Comparison of ENCODE assay signal across 10 cellular contexts in the genomic region with DNA sequence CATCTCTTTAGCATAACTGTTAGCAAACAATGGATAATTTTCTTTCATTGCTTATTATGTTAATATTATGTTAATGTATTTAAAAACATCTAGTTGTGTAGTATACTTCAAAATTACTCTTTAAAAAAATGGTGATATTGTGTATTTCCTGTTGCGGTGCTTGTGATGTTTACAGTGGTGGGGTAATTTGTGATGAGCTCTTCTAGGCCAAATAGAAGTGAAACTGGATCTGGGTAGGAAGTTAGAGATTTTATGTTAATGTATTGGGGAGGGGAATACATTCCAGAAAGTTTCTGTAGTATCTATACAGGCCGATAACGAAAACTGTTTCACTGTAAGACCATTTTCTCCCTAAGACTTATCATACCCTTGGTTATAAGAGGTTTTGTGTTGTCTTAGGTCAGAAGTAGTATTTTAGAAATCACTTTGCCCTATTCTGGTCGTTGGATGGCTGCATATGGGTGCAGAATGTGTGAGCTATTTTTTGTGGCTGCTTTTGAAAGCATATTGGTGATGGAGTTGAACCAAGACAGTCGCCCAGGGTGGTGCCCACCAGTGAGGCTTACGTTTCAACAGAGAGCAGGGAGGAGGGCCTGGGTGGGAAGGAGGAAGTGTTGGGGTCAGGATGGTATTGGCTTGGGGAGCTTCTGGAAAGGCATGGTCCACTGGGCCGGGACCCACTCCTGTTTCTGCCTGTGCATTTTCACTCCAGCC. TPM values are rescaled to one million over a fixed set of nuclear protein-coding genes. Genes with fewer than 3 reads are reported as not detected.
DNase-seq lines count a peak whose midpoint lies in the region; TF ChIP-seq lines count a peak whose summit lies in the region.
"Had no signal": no experiment of that assay in that cellular context is flagged by ENCODE, and none has a peak within 500 bp of the region (broad histone marks: within the 10 kb centered on the region; RNA-seq: fewer than 3 reads in every experiment).

No MANE protein-coding gene starts in this region.

- H3K36me3 Mint-ChIP-seq in activated naive CD4-positive, alpha-beta T cell treated with anti-CD3 and anti-CD28 coated beads for 36 hours (ENCODE audit: low read depth), result peaks cover 1% of the 10 kb centered on the region
- peaks cover 25% of the 10 kb centered on the region for H3K36me3 Mint-ChIP-seq in T-helper 2 cell treated with Interferon-gamma antibody and Interleukin-4, amounts not matched to agents 5 μg/mL and 100 μg/mL, for 36 hours (ENCODE audit: low read depth)
- H3K36me3 Mint-ChIP-seq in glutamatergic neuron (ENCODE audit: unreplicated experiment), result no peaks in the 10 kb centered on the region

- no peak for TF ChIP-seq CTCF in glutamatergic neuron (IDR thresholded peaks at IDR 0.05; ENCODE audit: partially characterized antibody, unreplicated experiment)

- CTCF ChIA-PET in activated naive CD4-positive, alpha-beta T cell treated with anti-CD3 and anti-CD28 coated beads for 36 hours (lab: Charles Lee), result no interaction called here

- peak overlapping the region; percentile 31 for H3K4me3 Mint-ChIP-seq in activated naive CD4-positive, alpha-beta T cell treated with anti-CD3 and anti-CD28 coated beads for 36 hours
- H3K4me3 Mint-ChIP-seq in T-helper 2 cell treated with Interferon-gamma antibody and Interleukin-4, amounts not matched to agents 5 μg/mL and 100 μg/mL, for 36 hours, result peak overlapping the region; percentile 64
- peak overlapping the region; percentile 13 for H3K4me3 Mint-ChIP-seq in glutamatergic neuron (ENCODE audit: unreplicated experiment)

- peak overlapping the region; percentile 13 to 56 for H3K4me3 ChIP-seq in stomach smooth muscle (ENCODE audit: low read length in 2 of 2)

- peaks cover 76% of the 10 kb centered on the region for H3K4me1 Mint-ChIP-seq in activated naive CD4-positive, alpha-beta T cell treated with anti-CD3 and anti-CD28 coated beads for 36 hours (ENCODE audit: low read depth)
- H3K4me1 Mint-ChIP-seq in T-helper 2 cell treated with Interferon-gamma antibody and Interleukin-4, amounts not matched to agents 5 μg/mL and 100 μg/mL, for 36 hours (ENCODE audit: low read depth), result peaks cover 43% of the 10 kb centered on the region
- H3K4me1 Mint-ChIP-seq in glutamatergic neuron (ENCODE audit: low read depth, unreplicated experiment), result peaks cover 27% of the 10 kb centered on the region

- H3K4me1 ChIP-seq in stomach smooth muscle (ENCODE audit: control insufficient read depth, insufficient read depth, low read length), result peaks cover 29% of the 10 kb centered on the region

- H3K9me3 Mint-ChIP-seq in activated naive CD4-positive, alpha-beta T cell treated with anti-CD3 and anti-CD28 coated beads for 36 hours, result no peaks in the 10 kb centered on the region
- H3K9me3 Mint-ChIP-seq in T-helper 2 cell treated with Interferon-gamma antibody and Interleukin-4, amounts not matched to agents 5 μg/mL and 100 μg/mL, for 36 hours, result no peaks in the 10 kb centered on the region
- H3K9me3 Mint-ChIP-seq in glutamatergic neuron (ENCODE audit: unreplicated experiment), result peaks cover 16% of the 10 kb centered on the region

- DNase-seq in activated naive CD4-positive, alpha-beta T cell treated with anti-CD3 and anti-CD28 coated beads for 36 hours, result no peak
- no peak for DNase-seq in activated naive CD4-positive, alpha-beta T cell treated with anti-CD3 and anti-CD28 coated beads, Interleukin-2, amount 50 U/mL, for 16 hours
- no peak for DNase-seq in T-helper 2 cell treated with Interferon-gamma antibody and Interleukin-4, amounts not matched to agents 5 μg/mL and 100 μg/mL, for 36 hours (ENCODE audit: low spot score)
- DNase-seq in glutamatergic neuron, result no peak
- no peak for DNase-seq in GM03348 (ENCODE audit: low spot score)
- no peak for DNase-seq in SHP77 (lab: John Stamatoyannopoulos, UW)
- no peak for DNase-seq in Ammon's horn (ENCODE audit: low spot score)
- DNase-seq: activated CD4-positive, alpha-beta T cell treated with anti-CD3 and anti-CD28 coated beads, Interleukin-2, amount 50 U/mL, for 4 hours; PC-3 had no signal

- H3K27me3 Mint-ChIP-seq in activated naive CD4-positive, alpha-beta T cell treated with anti-CD3 and anti-CD28 coated beads for 36 hours (ENCODE audit: low read depth), result no peaks in the 10 kb centered on the region
- no peaks in the 10 kb centered on the region for H3K27me3 Mint-ChIP-seq in T-helper 2 cell treated with Interferon-gamma antibody and Interleukin-4, amounts not matched to agents 5 μg/mL and 100 μg/mL, for 36 hours (ENCODE audit: low read depth)
- peaks cover 7% of the 10 kb centered on the region for H3K27me3 Mint-ChIP-seq in glutamatergic neuron (ENCODE audit: unreplicated experiment)

- H3K36me3 ChIP-seq in stomach smooth muscle (ENCODE audit: control insufficient read depth in 2 of 2, insufficient read depth in 2 of 2, low read length in 2 of 2), result no peaks in the 10 kb centered on the region

- no peaks in the 10 kb centered on the region for H3K27me3 ChIP-seq in stomach smooth muscle (ENCODE audit: control insufficient read depth in 1 of 2, insufficient read depth in 2 of 2, low read length in 2 of 2)

- H3K9ac ChIP-seq in stomach smooth muscle (ENCODE audit: low read length in 2 of 2), result no peak overlapping the region

- H3K27ac ChIP-seq in stomach smooth muscle (ENCODE audit: low read length), result peak overlapping the region; percentile 80

- intact Hi-C loops in activated naive CD4-positive, alpha-beta T cell treated with anti-CD3 and anti-CD28 coated beads for 36 hours (cut with micrococcal nuclease), result loop anchor here (10.0 kb wide), 2 partner anchors 842 to 1888 kb away; no protein-coding TSS in a partner anchor

- H3K9me3 ChIP-seq in stomach smooth muscle (ENCODE audit: control insufficient read depth in 2 of 2, low read length in 2 of 2), result no peaks in the 10 kb centered on the region

- peak overlapping the region; percentile 89 for H3K27ac Mint-ChIP-seq in activated naive CD4-positive, alpha-beta T cell treated with anti-CD3 and anti-CD28 coated beads for 36 hours
- peak overlapping the region; percentile 87 for H3K27ac Mint-ChIP-seq in T-helper 2 cell treated with Interferon-gamma antibody and Interleukin-4, amounts not matched to agents 5 μg/mL and 100 μg/mL, for 36 hours
- H3K27ac Mint-ChIP-seq in glutamatergic neuron (ENCODE audit: unreplicated experiment), result peak overlapping the region; percentile 52

RNA-seq across cellular contexts. Expression of a gene that starts 5.8 kb away (rescaled TPM):
- 10 to 100 TPM; 13.8 to 14.3 TPM for total RNA-seq in activated naive CD4-positive, alpha-beta T cell treated with anti-CD3 and anti-CD28 coated beads for 36 hours
- total RNA-seq in glutamatergic neuron (ENCODE audit: unreplicated experiment), result 5.3 TPM

RNA-seq across cellular contexts. Expression of a gene that starts 7.4 kb away (rescaled TPM):
- total RNA-seq in activated naive CD4-positive, alpha-beta T cell treated with anti-CD3 and anti-CD28 coated beads for 36 hours, result 10 to 100 TPM; 28.4 to 33.0 TPM
- 20.4 TPM for total RNA-seq in glutamatergic neuron (ENCODE audit: unreplicated experiment)

Comparison
In these comparisons a context has a peak if more than half of its experiments do, and no peak if none do; other contexts are left out.
1. H3K4me3 Mint-ChIP-seq: peak in every context shown above with its lines; median percentile 64 in T-helper 2 cell treated with Interferon-gamma antibody and Interleukin-4, amounts not matched to agents 5 μg/mL and 100 μg/mL, for 36 hours; 31 in activated naive CD4-positive, alpha-beta T cell treated with anti-CD3 and anti-CD28 coated beads for 36 hours; 13 in glutamatergic neuron.